In genomic region chr3:50620846-50621245, GRCh38 we compare ENCODE assay signal across 8 cellular contexts. TPM values are rescaled to one million over a fixed set of nuclear protein-coding genes. Genes with fewer than 3 reads are reported as not detected.
DNase-seq lines count a peak whose midpoint lies in the region; TF ChIP-seq lines count a peak whose summit lies in the region.
"Had no signal": no experiment of that assay in that cellular context is flagged by ENCODE, and none has a peak within 500 bp of the region (broad histone marks: within the 10 kb centered on the region; RNA-seq: fewer than 3 reads in every experiment).

No MANE protein-coding gene starts in this region.

- intact Hi-C loops in activated CD4-positive, alpha-beta memory T cell treated with anti-CD3 and anti-CD28 coated beads for 36 hours (cut with micrococcal nuclease) = no loop called here

- TF ChIP-seq CTCF in neural crest cell (conservative IDR thresholded peaks at IDR 0.05) (no peak), nephron progenitor cell (IDR thresholded peaks at IDR 0.05) (no peak)

- CTCF ChIA-PET in activated CD4-positive, alpha-beta memory T cell treated with anti-CD3 and anti-CD28 coated beads for 36 hours (lab: Charles Lee) = interaction anchor here (0.6 to 8.5 kb wide), 7 partner anchors 8 to 78 kb away, joined by 3 to 188 read pairs (median 7); no protein-coding TSS in a partner anchor

- peak; percentile 41 for DNase-seq in SIG-M5 treated with dmso at 0.1 percent for 504 hours (lab: John Stamatoyannopoulos, UW; ENCODE audit: unreplicated experiment)
- DNase-seq in SIG-M5 (lab: John Stamatoyannopoulos, UW) = no peak
- no peak for DNase-seq in activated CD4-positive, alpha-beta memory T cell treated with anti-CD3 and anti-CD28 coated beads for 36 hours
- no peak for DNase-seq in neural crest cell (ENCODE audit: low read depth, low spot score)
- no peak for DNase-seq in nephron progenitor cell
- no peak for DNase-seq in hippocampal formation (lab: John Stamatoyannopoulos, UW)
- DNase-seq: NCI-H1105 treated with DMSO at 0.1 percent for 48 hours had no signal

- peaks cover 57% of the 10 kb centered on the region for H3K36me3 Mint-ChIP-seq in activated CD4-positive, alpha-beta memory T cell treated with anti-CD3 and anti-CD28 coated beads for 36 hours
- H3K36me3 Mint-ChIP-seq in neural crest cell (ENCODE audit: low read depth) (no peaks in the 10 kb centered on the region), nephron progenitor cell (ENCODE audit: low read depth) (no peaks in the 10 kb centered on the region)

- H3K27me3 Mint-ChIP-seq in activated CD4-positive, alpha-beta memory T cell treated with anti-CD3 and anti-CD28 coated beads for 36 hours = no peaks in the 10 kb centered on the region
- H3K27me3 Mint-ChIP-seq in neural crest cell (ENCODE audit: low read depth) (no peaks in the 10 kb centered on the region), nephron progenitor cell (ENCODE audit: low read depth, poor library complexity) (peaks cover 6% of the 10 kb centered on the region)

- H3K9me3 Mint-ChIP-seq in activated CD4-positive, alpha-beta memory T cell treated with anti-CD3 and anti-CD28 coated beads for 36 hours = no peaks in the 10 kb centered on the region
- H3K9me3 Mint-ChIP-seq in neural crest cell (no peaks in the 10 kb centered on the region), nephron progenitor cell (no peaks in the 10 kb centered on the region)

- POLR2A ChIA-PET in activated CD4-positive, alpha-beta memory T cell treated with anti-CD3 and anti-CD28 coated beads for 36 hours (lab: Charles Lee) = no interaction called here

- peak overlapping the region; percentile 91 for H3K27ac Mint-ChIP-seq in activated CD4-positive, alpha-beta memory T cell treated with anti-CD3 and anti-CD28 coated beads for 36 hours
- no peak overlapping the region for H3K27ac Mint-ChIP-seq in neural crest cell (ENCODE audit: unreplicated experiment)
- no peak overlapping the region for H3K27ac Mint-ChIP-seq in nephron progenitor cell

- peak overlapping the region; percentile 93 for H3K4me3 Mint-ChIP-seq in activated CD4-positive, alpha-beta memory T cell treated with anti-CD3 and anti-CD28 coated beads for 36 hours
- H3K4me3 Mint-ChIP-seq in neural crest cell (peak overlapping the region; percentile 62), nephron progenitor cell (no peak overlapping the region)

- H3K4me1 Mint-ChIP-seq in activated CD4-positive, alpha-beta memory T cell treated with anti-CD3 and anti-CD28 coated beads for 36 hours (ENCODE audit: low read depth) = peaks cover 76% of the 10 kb centered on the region
- H3K4me1 Mint-ChIP-seq in neural crest cell = peaks cover 15% of the 10 kb centered on the region
- H3K4me1 Mint-ChIP-seq in nephron progenitor cell = peaks cover 28% of the 10 kb centered on the region

RNA-seq across cellular contexts. Expression of gene MAPKAPK3, which starts 3.9 kb away (rescaled TPM):
- total RNA-seq in activated CD4-positive, alpha-beta memory T cell treated with anti-CD3 and anti-CD28 coated beads for 36 hours = 100 to 1,000 TPM; 186 to 187 TPM
- 37.0 and 38.8 TPM in 2 replicates for total RNA-seq in neural crest cell

RNA-seq across cellular contexts. Expression of gene CISH, which starts 9.3 kb away (rescaled TPM):
- total RNA-seq in activated CD4-positive, alpha-beta memory T cell treated with anti-CD3 and anti-CD28 coated beads for 36 hours = 100 to 1,000 TPM; 319 TPM
- total RNA-seq in neural crest cell = 8.1 and 8.6 TPM in 2 replicates

RNA-seq across cellular contexts. Expression of gene HEMK1, which starts 51.5 kb away (rescaled TPM):
- 10 to 100 TPM; 78.7 to 82.6 TPM for total RNA-seq in activated CD4-positive, alpha-beta memory T cell treated with anti-CD3 and anti-CD28 coated beads for 36 hours
- 22.8 and 22.9 TPM in 2 replicates for total RNA-seq in neural crest cell

RNA-seq across cellular contexts. Expression of gene C3orf18, which starts 53.3 kb away (rescaled TPM):
- total RNA-seq in activated CD4-positive, alpha-beta memory T cell treated with anti-CD3 and anti-CD28 coated beads for 36 hours = 10 to 100 TPM; 16.7 to 17.0 TPM
- 12.7 and 13.1 TPM in 2 replicates for total RNA-seq in neural crest cell

RNA-seq across cellular contexts. Expression of gene DOCK3, which starts 53.9 kb away (rescaled TPM):
- total RNA-seq in activated CD4-positive, alpha-beta memory T cell treated with anti-CD3 and anti-CD28 coated beads for 36 hours = 1 to 10 TPM; 2.7 to 2.9 TPM
- total RNA-seq in neural crest cell = 5.0 and 5.4 TPM in 2 replicates
- total RNA-seq: left lobe of liver had no signal

Comparison
In these comparisons a context has a peak if more than half of its experiments do, and no peak if none do; other contexts are left out.
1. RNA of gene CISH, which starts 9.3 kb away (total RNA-seq): 319 TPM in activated CD4-positive, alpha-beta memory T cell treated with anti-CD3 and anti-CD28 coated beads for 36 hours; 8.1 to 8.6 TPM in neural crest cell; every median in the first group is over 10 times any median in the second.